ENCODE assay signal across 1 cellular context in genomic region chr10:116385311-116385710, GRCh38.
TF ChIP-seq lines count a peak whose summit lies in the region.

No MANE protein-coding gene starts in this region.

TF ChIP-seq in GM23338, 12 proteins besides CTCF, POLR2A, EP300 and RAD21 (continued from another document):
- TF ChIP-seq ZNF462 (CRISPR knock-in tag; IDR thresholded peaks at IDR 0.05) (no peak), EZH2 (IDR thresholded peaks at IDR 0.05; ENCODE audit: low read depth, unreplicated experiment) (no peak), JUNB (IDR thresholded peaks at IDR 0.05; ENCODE audit: unreplicated experiment) (no peak), CREB1 (CRISPR knock-in tag; IDR thresholded peaks at IDR 0.05; ENCODE audit: low read depth) (no peak), EZH2phosphoT487 (IDR thresholded peaks at IDR 0.05; ENCODE audit: unreplicated experiment) (no peak), ZNF331 (CRISPR knock-in tag; IDR thresholded peaks at IDR 0.05; ENCODE audit: low read depth) (no peak), STAT1 (IDR thresholded peaks at IDR 0.05; ENCODE audit: unreplicated experiment) (no peak), REST (IDR thresholded peaks at IDR 0.05; ENCODE audit: unreplicated experiment) (no peak)
